Comparison of ENCODE assay signal across 19 cellular contexts in the genomic region with DNA sequence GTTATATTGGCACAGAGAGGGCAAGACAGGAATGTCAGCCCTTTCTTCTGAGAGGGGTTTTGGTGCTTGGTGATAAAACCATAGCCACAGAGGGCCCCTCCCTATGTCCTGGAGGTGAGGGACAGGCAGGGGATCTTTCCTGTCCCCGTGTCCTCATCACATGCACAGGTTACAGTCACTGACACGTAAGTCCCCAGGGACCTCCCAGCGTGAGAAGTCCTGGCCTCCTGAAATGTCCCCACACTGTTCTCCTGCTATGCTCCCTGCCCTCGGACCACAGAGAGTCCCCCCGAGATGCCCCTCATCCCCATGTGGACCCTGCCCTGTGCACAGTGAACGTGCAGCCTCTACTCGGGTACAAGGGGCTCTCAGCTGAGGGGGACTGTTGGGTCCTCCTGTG.
A peak's percentile ranks its signal among the peaks of the same experiment; 100 is the strongest.
DNase-seq lines count a peak whose midpoint lies in the region; ATAC-seq, FAIRE-seq and TF ChIP-seq lines count a peak whose summit lies in the region.
"Had no signal": no experiment of that assay in that cellular context is flagged by ENCODE, and none has a peak within 500 bp of the region (broad histone marks: within the 10 kb centered on the region; RNA-seq: fewer than 3 reads in every experiment).

No MANE protein-coding gene starts in this region.

- no peaks in the 10 kb centered on the region for H3K23me2 ChIP-seq in H1 (ENCODE audit: low read depth, low read length)

- H3K9ac ChIP-seq in H1 (replicated peaks in 1 of 4; ENCODE audit: extremely low read depth in 1 of 4, low read depth in 3 of 4, low read length in 3 of 4) (no peak overlapping the region), rectal smooth muscle tissue (ENCODE audit: low read length) (no peak overlapping the region)
- H3K9ac ChIP-seq: GM23248 had no signal

- H3K4ac ChIP-seq in H1 (replicated peaks; ENCODE audit: insufficient read length, low read depth, low read length), result no peak overlapping the region

- H2BK120ac ChIP-seq in H1 (replicated peaks; ENCODE audit: low read depth, low read length), result no peak overlapping the region

- no peak for TF ChIP-seq POLR2A in H1 (IDR thresholded peaks at IDR 0.05; ENCODE audit: control extremely low read depth in 1 of 2, low read depth in 2 of 2, low read length in 2 of 2)
- TF ChIP-seq POLR2A in body of pancreas (IDR thresholded peaks at IDR 0.05), result no peak

- H3K27ac Mint-ChIP-seq in type B pancreatic cell, result no peak overlapping the region
- H3K27ac Mint-ChIP-seq: B cell; CD4-positive, CD25-positive, alpha-beta regulatory T cell had no signal

- H3K27me3 Mint-ChIP-seq in type B pancreatic cell, result no peaks in the 10 kb centered on the region
- H3K27me3 Mint-ChIP-seq: B cell; CD4-positive, CD25-positive, alpha-beta regulatory T cell had no signal

- no peak overlapping the region for H3K23ac ChIP-seq in H1 (ENCODE audit: insufficient read length)

- no peak overlapping the region for H2BK20ac ChIP-seq in H1 (ENCODE audit: low read length)

- H3K9me3 ChIP-seq in H1 (ENCODE audit: insufficient read depth in 2 of 2, low read depth in 1 of 2, low read length in 1 of 2) (no peaks in the 10 kb centered on the region), body of pancreas (no peaks in the 10 kb centered on the region)
- H3K9me3 ChIP-seq: Caco-2 had no signal

- 0 out of 2 replicates have a peak overlapping the region, but pooled peaks have one; percentile 81 for H2BK15ac ChIP-seq in H1 (ENCODE audit: low read length)

- H3K4me2 ChIP-seq in H1 (ENCODE audit: insufficient read depth in 1 of 2, low read depth in 2 of 2, low read length in 2 of 2), result no peak overlapping the region
- H3K4me2 ChIP-seq: PC-9 had no signal

- no peak overlapping the region for H3K4me3 Mint-ChIP-seq in type B pancreatic cell
- H3K4me3 Mint-ChIP-seq: B cell; CD4-positive, CD25-positive, alpha-beta regulatory T cell had no signal

- DNase-seq in Right ventricle myocardium superior, result no peak
- DNase-seq in left cardiac atrium, result no peak
- no peak for DNase-seq in H1 (ENCODE audit: low read depth in 1 of 2, low spot score in 2 of 2)
- peak; percentile 45 for DNase-seq in type B pancreatic cell (ENCODE audit: extremely low spot score, unreplicated experiment)
- DNase-seq in body of pancreas, result no peak
- DNase-seq in G401 (ENCODE audit: low spot score), result no peak
- no peak for DNase-seq in NCI-H2081 (lab: John Stamatoyannopoulos, UW)
- DNase-seq: Caco-2; CD4-positive, CD25-positive, alpha-beta regulatory T cell; GM23248; NCI-H1105 treated with DMSO at 0.1 percent for 48 hours; NCI-H187; NCI-H2171 treated with DMSO at 0.1 percent for 48 hours; NCI-H446 treated with DMSO at 0.1 percent for 48 hours; NCI-H748 treated with DMSO at 0.1 percent for 48 hours; PC-9 had no signal

- H2AK5ac ChIP-seq in H1 (ENCODE audit: low read depth, low read length), result no peak overlapping the region

- no peak for TF ChIP-seq RAD21 in H1 (IDR thresholded peaks at IDR 0.05 in 1 of 2, conservative IDR thresholded peaks at IDR 0.05 in 1 of 2; ENCODE audit: low read depth in 2 of 2, low read length in 2 of 2)

- H3K4me3 ChIP-seq in H1 (ENCODE audit: extremely low read depth in 1 of 4, insufficient read depth in 2 of 4, low read depth in 3 of 4, low read length in 4 of 4), result no peak overlapping the region
- H3K4me3 ChIP-seq in rectal smooth muscle tissue (ENCODE audit: low read length), result no peak overlapping the region
- no peak overlapping the region for H3K4me3 ChIP-seq in body of pancreas
- H3K4me3 ChIP-seq: GM23248, PC-9 had no signal

- H3K27me3 ChIP-seq in H1 (replicated peaks in 1 of 4; ENCODE audit: control insufficient read depth in 3 of 4, extremely low read depth in 1 of 4, insufficient read depth in 3 of 4, low read length in 3 of 4), result no peaks in the 10 kb centered on the region
- no peaks in the 10 kb centered on the region for H3K27me3 ChIP-seq in rectal smooth muscle tissue (ENCODE audit: control insufficient read depth, insufficient read depth, low read length)
- no peaks in the 10 kb centered on the region for H3K27me3 ChIP-seq in body of pancreas

- 87% methylated on average over 7 of the region's 7 CpGs; no CpG with 5 or more reads in 1 of the 2 experiments for WGBS in H1 (ENCODE audit: extremely low coverage in 1 of 2, insufficient coverage in 1 of 2, insufficient read length in 1 of 2, insufficient replicate concordance in 2 of 2, low coverage in 1 of 2, low lambda C conversion rate in 2 of 2, missing lambda C conversion rate in 1 of 2), 2 experiments
- 81 to 90% methylated on average over 4 to 7 of the region's 7 CpGs for WGBS in body of pancreas, 2 donors

- CTCF ChIA-PET in H1 (lab: Charles Lee; ENCODE audit: partially characterized antibody), result no interaction called here

- no peak overlapping the region for H2BK5ac ChIP-seq in H1 (ENCODE audit: low read depth, low read length)

- ATAC-seq in Right ventricle myocardium superior (ENCODE audit: poor library complexity) (peak; percentile 6), left cardiac atrium (no peak), body of pancreas (no peak)

- H3K14ac ChIP-seq in H1 (ENCODE audit: insufficient read length), result no peak overlapping the region

- no peaks in the 10 kb centered on the region for H3K9me3 Mint-ChIP-seq in type B pancreatic cell

- no peak for FAIRE-seq in H1 (lab: Jason Lieb, UNC)

- H3K4me1 ChIP-seq in H1 (replicated peaks in 1 of 4; ENCODE audit: control insufficient read depth in 3 of 4, insufficient read depth in 4 of 4, low read length in 3 of 4), result peaks cover 0 to 11% (median 6%) of the 10 kb centered on the region in 4 experiments; a peak in 6 of 7 replicates
- peaks cover 2% of the 10 kb centered on the region for H3K4me1 ChIP-seq in rectal smooth muscle tissue (ENCODE audit: control insufficient read depth, insufficient read depth, low read length)
- H3K4me1 ChIP-seq in body of pancreas, result no peaks in the 10 kb centered on the region

- no peak overlapping the region for H4K5ac ChIP-seq in H1 (ENCODE audit: insufficient read length, low read depth, low read length)

- H3K36me3 ChIP-seq in H1 (ENCODE audit: control insufficient read depth in 2 of 4, insufficient read depth in 4 of 4, low read length in 3 of 4) (no peaks in the 10 kb centered on the region), rectal smooth muscle tissue (ENCODE audit: control insufficient read depth, insufficient read depth, low read length) (peaks cover 4% of the 10 kb centered on the region), body of pancreas (replicated peaks in 1 of 2; ENCODE audit: insufficient read depth in 1 of 2, low read depth in 2 of 2) (peaks cover 0 to 1% of the 10 kb centered on the region in 2 donors)

- TF ChIP-seq CTCF in H1 (IDR thresholded peaks at IDR 0.05; ENCODE audit: control extremely low read depth in 1 of 3, insufficient read depth in 1 of 3, low read depth in 1 of 3, low read length in 3 of 3) (no peak), type B pancreatic cell (conservative IDR thresholded peaks at IDR 0.05) (no peak), body of pancreas (IDR thresholded peaks at IDR 0.05) (no peak)

- H3K79me1 ChIP-seq in H1 (ENCODE audit: low read depth, low read length), result no peaks in the 10 kb centered on the region

- no peak overlapping the region for H3K27ac ChIP-seq in H1 (ENCODE audit: low read depth, low read length)
- peak overlapping the region; percentile 33 for H3K27ac ChIP-seq in rectal smooth muscle tissue (ENCODE audit: low read depth, low read length)
- H3K27ac ChIP-seq in body of pancreas, result no peak overlapping the region
- H3K27ac ChIP-seq: 22Rv1, GM23248, PC-9 had no signal

- H4K91ac ChIP-seq in H1 (replicated peaks; ENCODE audit: insufficient read length, low read length), result no peak overlapping the region

- no peak overlapping the region for H2BK12ac ChIP-seq in H1 (ENCODE audit: low read depth, low read length)

- H4K8ac ChIP-seq in H1 (ENCODE audit: extremely low read depth, insufficient read depth, low read length), result no peak overlapping the region

- intact Hi-C loops in Right ventricle myocardium superior (cut with DNase I) (no loop called here), left cardiac atrium (cut with DNase I) (no loop called here), body of pancreas (cut with DNase I) (no loop called here)

- in situ Hi-C loops in G401 (cut with HindIII; ENCODE audit: low sequenced_read_pairs), result no loop called here

- POLR2A ChIA-PET in H1 (lab: Charles Lee; ENCODE audit: partially characterized antibody), result no interaction called here

- no peak overlapping the region for H3K18ac ChIP-seq in H1 (ENCODE audit: extremely low read depth, low read length)

- H3K36me3 Mint-ChIP-seq in type B pancreatic cell, result peaks cover 9% of the 10 kb centered on the region

- no peaks in the 10 kb centered on the region for H3K79me2 ChIP-seq in H1 (ENCODE audit: control insufficient read depth in 1 of 2, insufficient read depth in 2 of 2, low read length in 2 of 2)

- no peak overlapping the region for H3K56ac ChIP-seq in H1 (replicated peaks; ENCODE audit: insufficient read length, low read depth, low read length)

- H2AFZ ChIP-seq in H1 (ENCODE audit: low read length), result no peak overlapping the region
- H2AFZ ChIP-seq: GM23248, PC-9 had no signal

- H3K4me1 Mint-ChIP-seq in type B pancreatic cell (ENCODE audit: unreplicated experiment), result peaks cover 4% of the 10 kb centered on the region
- H3K4me1 Mint-ChIP-seq: CD4-positive, CD25-positive, alpha-beta regulatory T cell had no signal

- no peak for TF ChIP-seq EP300 in H1 (IDR thresholded peaks at IDR 0.05; ENCODE audit: borderline replicate concordance in 1 of 2, low read depth in 2 of 2, low read length in 2 of 2)

- peaks cover 2 to 7% of the 10 kb centered on the region in 2 experiments for H4K20me1 ChIP-seq in H1 (replicated peaks in 1 of 2; ENCODE audit: control insufficient read depth in 1 of 2, insufficient read depth in 2 of 2, low read length in 2 of 2)

TF ChIP-seq in H1, 55 proteins besides CTCF, POLR2A, EP300 and RAD21:
- TF ChIP-seq RXRA (IDR thresholded peaks at IDR 0.05; ENCODE audit: insufficient read depth, low read depth, low read length) (no peak), JUND (IDR thresholded peaks at IDR 0.05; ENCODE audit: low read length) (no peak), BACH1 (IDR thresholded peaks at IDR 0.05; ENCODE audit: low read length) (no peak), EGR1 (IDR thresholded peaks at IDR 0.05; ENCODE audit: borderline replicate concordance, low read depth, low read length) (no peak), ASH2L (IDR thresholded peaks at IDR 0.05; ENCODE audit: low read length) (no peak), POU5F1 (IDR thresholded peaks at IDR 0.05; ENCODE audit: low read depth, low read length) (no peak)
- TF ChIP-seq, protein P1, sequence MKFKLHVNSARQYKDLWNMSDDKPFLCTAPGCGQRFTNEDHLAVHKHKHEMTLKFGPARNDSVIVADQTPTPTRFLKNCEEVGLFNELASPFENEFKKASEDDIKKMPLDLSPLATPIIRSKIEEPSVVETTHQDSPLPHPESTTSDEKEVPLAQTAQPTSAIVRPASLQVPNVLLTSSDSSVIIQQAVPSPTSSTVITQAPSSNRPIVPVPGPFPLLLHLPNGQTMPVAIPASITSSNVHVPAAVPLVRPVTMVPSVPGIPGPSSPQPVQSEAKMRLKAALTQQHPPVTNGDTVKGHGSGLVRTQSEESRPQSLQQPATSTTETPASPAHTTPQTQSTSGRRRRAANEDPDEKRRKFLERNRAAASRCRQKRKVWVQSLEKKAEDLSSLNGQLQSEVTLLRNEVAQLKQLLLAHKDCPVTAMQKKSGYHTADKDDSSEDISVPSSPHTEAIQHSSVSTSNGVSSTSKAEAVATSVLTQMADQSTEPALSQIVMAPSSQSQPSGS (IDR thresholded peaks at IDR 0.05; ENCODE audit: low read length), result no peak
